In genomic region chr1:169363046-169363756, GRCh38 we compare ENCODE assay signal across 8 cellular contexts. TPM values are rescaled to one million over a fixed set of nuclear protein-coding genes. Genes with fewer than 3 reads are reported as not detected.
DNase-seq lines count a peak whose midpoint lies in the region; ATAC-seq, FAIRE-seq and TF ChIP-seq lines count a peak whose summit lies in the region.

No MANE protein-coding gene starts in this region.

- TF ChIP-seq EP300 in HepG2 (IDR thresholded peaks at IDR 0.05; ENCODE audit: low read depth in 2 of 2, low read length in 2 of 2) (no peak), HepG2 (CRISPR knock-in tag; IDR thresholded peaks at IDR 0.05; ENCODE audit: borderline replicate concordance) (no peak)

- H3K4me3 ChIP-seq in HFF-Myc (replicated peaks; ENCODE audit: low read depth, low read length): no peak overlapping the region
- H3K4me3 ChIP-seq in keratinocyte (ENCODE audit: control insufficient read depth in 2 of 3, extremely low read depth in 1 of 3, insufficient read depth in 2 of 3, low read depth in 1 of 3, low read length in 3 of 3): peak overlapping the region in 1 of 3 experiments; percentile 5
- no peak overlapping the region for H3K4me3 ChIP-seq in HepG2 (replicated peaks in 1 of 3; ENCODE audit: insufficient read depth in 1 of 3, low read depth in 2 of 3, low read length in 3 of 3)

- peaks cover 0 to 4% (median 1%) of the 10 kb centered on the region in 3 donors for H3K27me3 Mint-ChIP-seq in immature natural killer cell (ENCODE audit: low read depth in 3 of 3)

- H3K4me2 ChIP-seq in keratinocyte (ENCODE audit: control insufficient read depth, extremely low read depth, insufficient read depth, low read depth, low read length) (peak overlapping the region; percentile 79), HepG2 (ENCODE audit: low read depth, low read length) (no peak overlapping the region)

- no peaks in the 10 kb centered on the region for H3K9me1 ChIP-seq in keratinocyte (ENCODE audit: control insufficient read depth, extremely low read depth, insufficient read depth, low read length)

- H3K27ac ChIP-seq in keratinocyte (ENCODE audit: control insufficient read depth, insufficient read depth, low read length): peak overlapping the region; percentile 87
- no peak overlapping the region for H3K27ac ChIP-seq in HepG2 (ENCODE audit: extremely low read length, insufficient read depth, low read length)

- TF ChIP-seq POLR2A in GM12891 (IDR thresholded peaks at IDR 0.05; ENCODE audit: low read depth, low read length): no peak
- TF ChIP-seq POLR2A in HepG2 (IDR thresholded peaks at IDR 0.05; ENCODE audit: insufficient read depth in 1 of 2, low read depth in 2 of 2, low read length in 2 of 2): no peak

- CTCF ChIA-PET in HepG2 (lab: Yijun Ruan, JAX; ENCODE audit: low intra/inter-chr PET ratio, low total read pairs): no interaction called here

- DNase-seq in GM12891 (ENCODE audit: insufficient read length, low spot score) (no peak), HFF-Myc (ENCODE audit: extremely low read depth, low read depth) (peak; percentile 61), T-helper 2 cell (peak in 3 of 5 experiments; percentile 1 to 94 (median 3)), keratinocyte (ENCODE audit: low read depth, low spot score) (peak; percentile 77), NCI-H1436 (lab: John Stamatoyannopoulos, UW) (no peak), immature natural killer cell (no peak), HepG2 (ENCODE audit: low spot score) (no peak), NCI-H446 (lab: John Stamatoyannopoulos, UW) (no peak)

- H2AFZ ChIP-seq in keratinocyte (ENCODE audit: control insufficient read depth, low read length): peak overlapping the region; percentile 29
- no peak overlapping the region for H2AFZ ChIP-seq in HepG2 (ENCODE audit: low read length)

- intact Hi-C loops in HepG2 (cut with micrococcal nuclease; ENCODE audit: unreplicated experiment): no loop called here

- H3K4me3 Mint-ChIP-seq in immature natural killer cell: no peak overlapping the region

- FAIRE-seq in GM12891 (lab: Jason Lieb, UNC) (peak; percentile 94), keratinocyte (lab: Jason Lieb, UNC) (peak; percentile 94), HepG2 (lab: Jason Lieb, UNC) (no peak)

- peaks cover 0 to 2% of the 10 kb centered on the region in 2 donors for H3K4me1 Mint-ChIP-seq in immature natural killer cell

- TF ChIP-seq CTCF in HFF-Myc (IDR thresholded peaks at IDR 0.05; ENCODE audit: low read depth, low read length, missing control alignments) (no peak), keratinocyte (optimal IDR thresholded peaks at IDR 0.05 in 1 of 3, IDR thresholded peaks at IDR 0.05 in 1 of 3, conservative IDR thresholded peaks at IDR 0.05 in 1 of 3; ENCODE audit: extremely low read depth in 1 of 3, insufficient read depth in 2 of 3, low read length in 3 of 3) (no peak), HepG2 (CRISPR knock-in tag; IDR thresholded peaks at IDR 0.05) (no peak)

- POLR2A ChIA-PET in HepG2 (lab: Yijun Ruan, JAX): no interaction called here

- H3K9me3 Mint-ChIP-seq in immature natural killer cell: no peaks in the 10 kb centered on the region

- no TSS peak for BruUV-seq in HepG2 (replicated peaks; lab: Mats Ljungman, UMichigan)

- H3K4me1 ChIP-seq in keratinocyte (ENCODE audit: control insufficient read depth, extremely low read depth, insufficient read depth, low read length): peaks cover 35% of the 10 kb centered on the region
- peaks cover 14% of the 10 kb centered on the region for H3K4me1 ChIP-seq in HepG2 (ENCODE audit: insufficient read depth, low read length)

- H3K9me3 ChIP-seq in keratinocyte (ENCODE audit: control insufficient read depth, low read depth, low read length) (no peaks in the 10 kb centered on the region), HepG2 (ENCODE audit: low read length) (0 out of 2 replicates have a peak, but pooled peaks cover 4% of the 10 kb centered on the region)

- peak overlapping the region; percentile 39 for H3K9ac ChIP-seq in keratinocyte (ENCODE audit: control insufficient read depth, extremely low read depth, insufficient read depth, low read length)
- H3K9ac ChIP-seq in HepG2 (ENCODE audit: insufficient read depth, low read depth, low read length): no peak overlapping the region

- H4K20me1 ChIP-seq in keratinocyte (ENCODE audit: control insufficient read depth, extremely low read depth, insufficient read depth, low read length): no peaks in the 10 kb centered on the region
- H4K20me1 ChIP-seq in HepG2 (ENCODE audit: insufficient read depth, low read length): no peaks in the 10 kb centered on the region

- WGBS in HepG2 (ENCODE audit: low lambda C conversion rate): 95% methylated on average over 5 of the region's 5 CpGs

- peaks cover 0 to 4% (median 0%) of the 10 kb centered on the region in 3 donors for H3K36me3 Mint-ChIP-seq in immature natural killer cell

- H3K27me3 ChIP-seq in keratinocyte (ENCODE audit: control insufficient read depth, extremely low read depth, insufficient read depth, low read length) (no peaks in the 10 kb centered on the region), HepG2 (ENCODE audit: control insufficient read depth in 1 of 2, insufficient read depth in 2 of 2, low read length in 2 of 2) (no peaks in the 10 kb centered on the region; a peak in 2 of 5 replicates)

- dilution Hi-C loops in keratinocyte (cut with MboI; ENCODE audit: extremely low pct_ligation_motif_present, low sequenced_read_pairs): no loop called here

- peaks cover 0 to 8% of the 10 kb centered on the region in 2 experiments for H3K36me3 ChIP-seq in keratinocyte (ENCODE audit: control insufficient read depth in 2 of 2, extremely low read depth in 1 of 2, insufficient read depth in 2 of 2, low read length in 2 of 2)
- H3K36me3 ChIP-seq in HepG2 (replicated peaks in 1 of 2; ENCODE audit: control insufficient read depth in 1 of 2, insufficient read depth in 2 of 2, low read length in 2 of 2): no peaks in the 10 kb centered on the region

- no peak for ATAC-seq in HepG2

- peaks cover 41% of the 10 kb centered on the region for H3K79me2 ChIP-seq in keratinocyte (ENCODE audit: control insufficient read depth, insufficient read depth, low read length)
- H3K79me2 ChIP-seq in HepG2 (ENCODE audit: insufficient read depth, low read length): peaks cover 2% of the 10 kb centered on the region

- TF ChIP-seq RAD21 in HepG2 (CRISPR knock-in tag; IDR thresholded peaks at IDR 0.05): no peak

- in situ Hi-C loops in HepG2 (cut with HindIII; ENCODE audit: extremely low pct_ligation_motif_present, low pct_unique_long_range_greater_than_20kb): no loop called here

- H3K27ac Mint-ChIP-seq in immature natural killer cell: peak overlapping the region in 2 of 6 donors; percentile 0 to 37

RNA-seq across cellular contexts. Expression of gene NME7, which starts 4.4 kb away (rescaled TPM):
- polyA plus RNA-seq in GM12891 (2012; ENCODE audit: low read depth, missing spikeins): 16.7 TPM
- polyA plus RNA-seq in keratinocyte (22.3 to 52.9 TPM (median 26.8 TPM) in 3 replicates), immature natural killer cell (10 to 100 TPM; 12.5 to 26.3 (median 13.1) TPM), HepG2 (2011; rRNA removed) (5.1 and 9.4 TPM in 2 replicates)
- polyA plus RNA-seq in keratinocyte (2011; ENCODE audit: low read depth): 15.2 TPM
- polyA plus RNA-seq in keratinocyte (2011; cell fraction: cytosol; rRNA removed): 32.9 and 47.0 TPM in 2 replicates
- 21.0 and 36.4 TPM in 2 replicates for polyA plus RNA-seq in keratinocyte (2011; cell fraction: nucleus; rRNA removed)
- 27.9 and 46.6 TPM in 2 replicates for polyA plus RNA-seq in keratinocyte (2012; ENCODE audit: low replicate concordance)
- polyA minus RNA-seq in keratinocyte: 17.6 to 69.5 TPM (median 24.7 TPM) in 3 replicates
- 25.7 TPM for polyA minus RNA-seq in keratinocyte (2011; cell fraction: cytosol; rRNA and poly(A)+ RNA removed)
- 32.3 and 60.7 TPM in 2 replicates for polyA minus RNA-seq in keratinocyte (2011; cell fraction: nucleus; rRNA and poly(A)+ RNA removed)
- total RNA-seq in HepG2 (2016; rRNA removed; fragmentation: Illumina TruSeq; extraction: Trizol): 22.5 and 29.5 TPM in 2 replicates
- 13.0 and 13.8 TPM in 2 replicates for total RNA-seq in HepG2 (2016; cell fraction: cytosol; rRNA removed; fragmentation: Illumina TruSeq; extraction: Trizol; ENCODE audit: low read depth)
- 22.8 and 33.1 TPM in 2 replicates for total RNA-seq in HepG2 (2016; cell fraction: insoluble cytoplasmic fraction; rRNA removed; fragmentation: Illumina TruSeq; extraction: Trizol)
- total RNA-seq in HepG2 (2016; cell fraction: membrane; rRNA removed; fragmentation: Illumina TruSeq; extraction: Trizol): 20.2 and 23.2 TPM in 2 replicates
- total RNA-seq in HepG2 (2016; cell fraction: nucleus; rRNA removed; fragmentation: Illumina TruSeq; extraction: Trizol): 14.9 and 18.6 TPM in 2 replicates
- polyA plus RNA-seq in HepG2 (2011; cell fraction: cytosol; rRNA removed): 4.7 and 5.7 TPM in 2 replicates
- polyA plus RNA-seq in HepG2 (2011; cell fraction: nucleus; rRNA removed): 2.6 and 3.8 TPM in 2 replicates
- 10.8 and 67.5 TPM in 2 replicates for polyA plus RNA-seq in HepG2 (2012)
- polyA plus RNA-seq in HepG2 (2016; cell fraction: cytosol; fragmentation: Illumina TruSeq; extraction: Trizol; ENCODE audit: low read depth): 10.7 and 12.2 TPM in 2 replicates
- 28.0 and 28.7 TPM in 2 replicates for polyA plus RNA-seq in HepG2 (2016; cell fraction: insoluble cytoplasmic fraction; fragmentation: Illumina TruSeq; extraction: Trizol; ENCODE audit: low read depth)
- polyA plus RNA-seq in HepG2 (2016; cell fraction: membrane; fragmentation: Illumina TruSeq; extraction: Trizol; ENCODE audit: low read depth): 12.8 and 19.1 TPM in 2 replicates
- 12.1 and 13.0 TPM in 2 replicates for polyA plus RNA-seq in HepG2 (2016; cell fraction: nucleus; fragmentation: Illumina TruSeq; extraction: Trizol; ENCODE audit: insufficient read depth, low read depth)
- 11.9 and 14.6 TPM in 2 replicates for polyA minus RNA-seq in HepG2 (2011; rRNA and poly(A)+ RNA removed; ENCODE audit: low replicate concordance)
- 4.9 and 11.1 TPM in 2 replicates for polyA minus RNA-seq in HepG2 (2011; cell fraction: cytosol; rRNA and poly(A)+ RNA removed)
- 24.8 and 30.7 TPM in 2 replicates for polyA minus RNA-seq in HepG2 (2011; cell fraction: nucleus; rRNA and poly(A)+ RNA removed)

RNA-seq across cellular contexts. Expression of gene BLZF1, which starts 4.8 kb away (rescaled TPM):
- polyA plus RNA-seq in GM12891 (2012; ENCODE audit: low read depth, missing spikeins): 5.6 TPM
- 31.2 to 50.9 TPM (median 35.4 TPM) in 3 replicates for polyA plus RNA-seq in keratinocyte
- 22.8 TPM for polyA plus RNA-seq in keratinocyte (2011; ENCODE audit: low read depth)
- polyA plus RNA-seq in keratinocyte (2011; cell fraction: cytosol; rRNA removed): 25.3 and 56.3 TPM in 2 replicates
- 41.4 and 61.0 TPM in 2 replicates for polyA plus RNA-seq in keratinocyte (2011; cell fraction: nucleus; rRNA removed)
- polyA plus RNA-seq in keratinocyte (2012; ENCODE audit: low replicate concordance): 28.7 and 38.5 TPM in 2 replicates
- polyA minus RNA-seq in keratinocyte: 2.0 to 34.6 TPM (median 14.2 TPM) in 3 replicates
- polyA minus RNA-seq in keratinocyte (2011; cell fraction: cytosol; rRNA and poly(A)+ RNA removed): 26.9 TPM
- 22.9 and 45.1 TPM in 2 replicates for polyA minus RNA-seq in keratinocyte (2011; cell fraction: nucleus; rRNA and poly(A)+ RNA removed)
- 10 to 100 TPM; 10.1 to 20.3 (median 17.8) TPM for polyA plus RNA-seq in immature natural killer cell
- 13.7 and 18.7 TPM in 2 replicates for total RNA-seq in HepG2 (2016; rRNA removed; fragmentation: Illumina TruSeq; extraction: Trizol)
- 2.1 and 2.3 TPM in 2 replicates for total RNA-seq in HepG2 (2016; cell fraction: cytosol; rRNA removed; fragmentation: Illumina TruSeq; extraction: Trizol; ENCODE audit: low read depth)
- 13.4 and 17.0 TPM in 2 replicates for total RNA-seq in HepG2 (2016; cell fraction: insoluble cytoplasmic fraction; rRNA removed; fragmentation: Illumina TruSeq; extraction: Trizol)
- total RNA-seq in HepG2 (2016; cell fraction: membrane; rRNA removed; fragmentation: Illumina TruSeq; extraction: Trizol): 6.2 and 6.7 TPM in 2 replicates
- total RNA-seq in HepG2 (2016; cell fraction: nucleus; rRNA removed; fragmentation: Illumina TruSeq; extraction: Trizol): 19.7 and 22.9 TPM in 2 replicates
- 4.2 and 4.5 TPM in 2 replicates for polyA plus RNA-seq in HepG2 (2011; rRNA removed)
- polyA plus RNA-seq in HepG2 (2011; cell fraction: cytosol; rRNA removed): 1.3 and 2.6 TPM in 2 replicates
- polyA plus RNA-seq in HepG2 (2011; cell fraction: nucleus; rRNA removed): 4.4 and 5.8 TPM in 2 replicates
- 4.7 and 5.1 TPM in 2 replicates for polyA plus RNA-seq in HepG2 (2012)
- polyA plus RNA-seq in HepG2 (2016; cell fraction: cytosol; fragmentation: Illumina TruSeq; extraction: Trizol; ENCODE audit: low read depth): 0.73 and 1.00 TPM in 2 replicates
- 14.9 and 15.4 TPM in 2 replicates for polyA plus RNA-seq in HepG2 (2016; cell fraction: insoluble cytoplasmic fraction; fragmentation: Illumina TruSeq; extraction: Trizol; ENCODE audit: low read depth)
- 2.1 TPM in 2 replicates for polyA plus RNA-seq in HepG2 (2016; cell fraction: membrane; fragmentation: Illumina TruSeq; extraction: Trizol; ENCODE audit: low read depth)
- 13.6 and 15.6 TPM in 2 replicates for polyA plus RNA-seq in HepG2 (2016; cell fraction: nucleus; fragmentation: Illumina TruSeq; extraction: Trizol; ENCODE audit: insufficient read depth, low read depth)
- 1.2 and 3.6 TPM in 2 replicates for polyA minus RNA-seq in HepG2 (2011; rRNA and poly(A)+ RNA removed; ENCODE audit: low replicate concordance)
- 2.6 and 3.0 TPM in 2 replicates for polyA minus RNA-seq in HepG2 (2011; cell fraction: cytosol; rRNA and poly(A)+ RNA removed)
- polyA minus RNA-seq in HepG2 (2011; cell fraction: nucleus; rRNA and poly(A)+ RNA removed): 38.8 and 39.5 TPM in 2 replicates

Comparison
In these comparisons a context has a peak if more than half of its experiments do, and no peak if none do; other contexts are left out.
1. DNase-seq: peak in HFF-Myc (single experiment), T-helper 2 cell (3 of 5) and keratinocyte (single experiment); none in GM12891 (single experiment), NCI-H1436 (single experiment), immature natural killer cell (0 of 3), HepG2 (single experiment) and NCI-H446 (0 of 2).